Comparison of ENCODE assay signal across 1 cellular context in the genomic region with DNA sequence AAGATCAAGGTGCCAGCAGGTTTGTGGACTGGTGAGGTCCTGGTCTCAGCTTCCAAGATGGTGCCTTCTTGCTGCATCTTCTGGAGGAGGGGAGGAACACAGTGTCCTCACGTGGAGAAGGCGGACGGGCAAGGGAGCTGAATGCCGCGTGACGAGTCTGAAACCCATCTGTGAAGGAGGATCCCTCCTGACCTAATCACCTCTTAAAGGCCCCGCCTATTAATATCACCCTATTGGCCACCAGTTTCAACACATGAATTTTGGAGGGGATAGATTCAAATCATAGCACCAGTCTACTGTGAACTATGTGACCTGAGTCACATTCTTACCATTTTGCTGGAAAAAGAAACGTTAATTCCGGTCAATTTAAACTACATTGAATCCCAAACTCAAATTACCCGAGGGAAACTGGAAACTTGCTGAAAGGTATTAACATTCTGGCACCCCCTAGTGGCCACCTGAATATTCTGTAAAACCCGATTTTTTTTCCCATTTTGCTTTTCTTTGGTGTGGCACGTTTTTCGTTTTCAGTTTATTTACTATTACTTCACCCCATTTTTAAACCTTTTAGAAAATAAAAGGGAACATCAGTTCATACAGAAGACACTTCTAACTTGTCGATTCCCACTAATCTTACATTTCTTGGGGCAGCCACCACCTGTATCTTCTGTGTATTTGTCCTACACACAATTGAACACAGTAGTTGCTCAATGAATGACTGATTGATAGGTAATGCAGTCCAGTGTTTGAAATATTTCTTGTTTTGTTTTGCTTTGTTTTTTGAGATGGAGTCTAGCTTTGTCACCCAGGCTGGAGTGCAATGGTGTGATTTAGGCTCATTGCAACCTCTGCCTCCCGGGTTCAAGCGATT.
TF ChIP-seq lines count a peak whose summit lies in the region.

No MANE protein-coding gene starts in this region.

TF ChIP-seq in WTC11, 78 proteins besides CTCF, POLR2A, EP300 and RAD21 (continued from another document):
- TF ChIP-seq, protein P1, sequence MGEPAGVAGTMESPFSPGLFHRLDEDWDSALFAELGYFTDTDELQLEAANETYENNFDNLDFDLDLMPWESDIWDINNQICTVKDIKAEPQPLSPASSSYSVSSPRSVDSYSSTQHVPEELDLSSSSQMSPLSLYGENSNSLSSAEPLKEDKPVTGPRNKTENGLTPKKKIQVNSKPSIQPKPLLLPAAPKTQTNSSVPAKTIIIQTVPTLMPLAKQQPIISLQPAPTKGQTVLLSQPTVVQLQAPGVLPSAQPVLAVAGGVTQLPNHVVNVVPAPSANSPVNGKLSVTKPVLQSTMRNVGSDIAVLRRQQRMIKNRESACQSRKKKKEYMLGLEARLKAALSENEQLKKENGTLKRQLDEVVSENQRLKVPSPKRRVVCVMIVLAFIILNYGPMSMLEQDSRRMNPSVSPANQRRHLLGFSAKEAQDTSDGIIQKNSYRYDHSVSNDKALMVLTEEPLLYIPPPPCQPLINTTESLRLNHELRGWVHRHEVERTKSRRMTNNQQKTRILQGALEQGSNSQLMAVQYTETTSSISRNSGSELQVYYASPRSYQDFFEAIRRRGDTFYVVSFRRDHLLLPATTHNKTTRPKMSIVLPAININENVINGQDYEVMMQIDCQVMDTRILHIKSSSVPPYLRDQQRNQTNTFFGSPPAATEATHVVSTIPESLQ (CRISPR knock-in tag; IDR thresholded peaks at IDR 0.05): no peak
- TF ChIP-seq TEAD1 (CRISPR knock-in tag; IDR thresholded peaks at IDR 0.05) (no peak), ZNF219 (CRISPR knock-in tag; IDR thresholded peaks at IDR 0.05; ENCODE audit: borderline replicate concordance) (no peak), ZNF396 (CRISPR knock-in tag; IDR thresholded peaks at IDR 0.05; ENCODE audit: borderline replicate concordance) (no peak), ZNF423 (CRISPR knock-in tag; IDR thresholded peaks at IDR 0.05) (no peak), ZNF232 (CRISPR knock-in tag; IDR thresholded peaks at IDR 0.05) (no peak), ZNF121 (CRISPR knock-in tag; IDR thresholded peaks at IDR 0.05) (no peak), SOX15 (CRISPR knock-in tag; IDR thresholded peaks at IDR 0.05) (no peak)
- TF ChIP-seq, protein P2, sequence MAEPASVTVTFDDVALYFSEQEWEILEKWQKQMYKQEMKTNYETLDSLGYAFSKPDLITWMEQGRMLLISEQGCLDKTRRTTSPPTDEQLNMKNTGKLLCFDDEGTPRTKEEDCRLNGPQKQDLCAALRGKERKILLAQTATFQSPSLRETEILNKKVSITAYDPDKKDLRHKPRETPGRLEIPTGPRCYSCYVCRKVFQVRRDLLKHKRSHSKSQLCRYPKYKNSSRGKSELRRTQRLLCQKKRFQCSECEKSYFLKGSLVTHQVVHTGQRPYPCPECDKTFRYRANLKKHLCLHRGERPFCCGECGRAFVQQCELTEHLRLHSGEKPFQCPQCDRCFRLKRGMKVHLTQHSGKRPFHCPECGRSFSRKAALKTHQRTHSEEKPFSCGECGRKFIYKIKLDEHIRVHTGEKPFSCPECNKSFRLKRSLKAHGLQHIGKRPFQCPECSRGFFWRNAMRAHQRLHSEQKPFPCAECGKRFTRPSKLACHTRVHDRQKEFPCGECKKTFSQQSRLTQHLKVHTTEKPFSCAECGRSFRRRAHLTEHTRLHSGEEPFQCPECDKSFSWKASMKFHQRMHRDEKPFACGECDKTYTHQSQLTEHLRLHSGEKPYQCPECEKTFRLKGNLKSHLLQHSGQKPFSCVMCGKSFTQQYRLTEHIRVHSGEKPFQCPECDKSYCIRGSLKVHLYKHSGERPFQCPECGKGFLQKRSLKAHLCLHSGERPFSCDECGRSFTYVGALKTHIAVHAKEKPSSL (CRISPR knock-in tag; conservative IDR thresholded peaks at IDR 0.05): no peak
- TF ChIP-seq, protein P3, sequence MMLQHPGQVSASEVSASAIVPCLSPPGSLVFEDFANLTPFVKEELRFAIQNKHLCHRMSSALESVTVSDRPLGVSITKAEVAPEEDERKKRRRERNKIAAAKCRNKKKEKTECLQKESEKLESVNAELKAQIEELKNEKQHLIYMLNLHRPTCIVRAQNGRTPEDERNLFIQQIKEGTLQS (CRISPR knock-in tag; conservative IDR thresholded peaks at IDR 0.05): no peak
- TF ChIP-seq, protein P4, sequence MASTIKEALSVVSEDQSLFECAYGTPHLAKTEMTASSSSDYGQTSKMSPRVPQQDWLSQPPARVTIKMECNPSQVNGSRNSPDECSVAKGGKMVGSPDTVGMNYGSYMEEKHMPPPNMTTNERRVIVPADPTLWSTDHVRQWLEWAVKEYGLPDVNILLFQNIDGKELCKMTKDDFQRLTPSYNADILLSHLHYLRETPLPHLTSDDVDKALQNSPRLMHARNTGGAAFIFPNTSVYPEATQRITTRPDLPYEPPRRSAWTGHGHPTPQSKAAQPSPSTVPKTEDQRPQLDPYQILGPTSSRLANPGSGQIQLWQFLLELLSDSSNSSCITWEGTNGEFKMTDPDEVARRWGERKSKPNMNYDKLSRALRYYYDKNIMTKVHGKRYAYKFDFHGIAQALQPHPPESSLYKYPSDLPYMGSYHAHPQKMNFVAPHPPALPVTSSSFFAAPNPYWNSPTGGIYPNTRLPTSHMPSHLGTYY (CRISPR knock-in tag; IDR thresholded peaks at IDR 0.05): no peak
